Comparison of ENCODE assay signal across 8 cellular contexts in genomic region chr11:47426062-47426956, GRCh38. TPM values are rescaled to one million over a fixed set of nuclear protein-coding genes. Genes with fewer than 3 reads are reported as not detected.
A peak's percentile ranks its signal among the peaks of the same experiment; 100 is the strongest.
DNase-seq lines count a peak whose midpoint lies in the region; TF ChIP-seq lines count a peak whose summit lies in the region.

Gene PSMC3 (minus strand): TSS chr11:47426439. CDS start chr11:47426279, 160 bp downstream.

- peak; percentile 76 for DNase-seq in CMK (ENCODE audit: low read depth)
- peak; percentile 95 for DNase-seq in GM20000 (ENCODE audit: low spot score)
- peak; percentile 99 for DNase-seq in HT-29 (ENCODE audit: low spot score)
- DNase-seq in NOMO-1 (lab: John Stamatoyannopoulos, UW; ENCODE audit: unreplicated experiment in 2 of 2), result peak; percentile 95
- DNase-seq in effector CD8-positive, alpha-beta T cell (lab: John Stamatoyannopoulos, UW), result peak; percentile 99
- DNase-seq in medulla oblongata (ENCODE audit: extremely low spot score), result peak; percentile 98
- peak; percentile 97 for DNase-seq in stimulated activated CD8-positive, alpha-beta memory T cell treated with anti-CD3 and anti-CD28 coated beads, Interleukin-12 subunit alpha, Interleukin-12 subunit beta, amount 100 ng/mL, for 1 hour (ENCODE audit: low read depth)

- POLR2A ChIA-PET in activated CD8-positive, alpha-beta memory T cell treated with anti-CD3 and anti-CD28 coated beads for 36 hours (lab: Charles Lee), result interaction anchor here (0.6 to 1.7 kb wide), 7 partner anchors 9 to 211 kb away, joined by 3 to 8 read pairs (median 4); partner anchors contain the start of genes DDB2 and SLC39A13

- CTCF ChIA-PET in activated CD8-positive, alpha-beta memory T cell treated with anti-CD3 and anti-CD28 coated beads for 36 hours (lab: Charles Lee), result interaction anchor here (0.6 to 4.0 kb wide), 7 partner anchors 9 to 286 kb away, joined by 3 to 25 read pairs (median 3); partner anchors contain the start of genes MADD and SLC39A13

- no peak for TF ChIP-seq CTCF in GM20000 (IDR thresholded peaks at IDR 0.05; ENCODE audit: extremely low read depth, missing control alignments)

RNA-seq across cellular contexts. Expression of gene PSMC3, which starts in this region (rescaled TPM):
- 206 and 222 TPM in 2 replicates for total RNA-seq in HT-29 (2014; rRNA removed; shearing (Covaris generic))
- 100 to 1,000 TPM; 188 to 202 TPM for total RNA-seq in activated CD8-positive, alpha-beta memory T cell treated with anti-CD3 and anti-CD28 coated beads for 36 hours

Comparison
In these comparisons a context has a peak if more than half of its experiments do, and no peak if none do; other contexts are left out.
1. Peak in every context shown above with its lines: DNase-seq.